ENCODE assay signal across 10 cellular contexts in genomic region chr15:41881925-41882688, GRCh38. TPM values are rescaled to one million over a fixed set of nuclear protein-coding genes. Genes with fewer than 3 reads are reported as not detected.
DNase-seq lines count a peak whose midpoint lies in the region; ATAC-seq and TF ChIP-seq lines count a peak whose summit lies in the region.
"Had no signal": no experiment of that assay in that cellular context is flagged by ENCODE, and none has a peak within 500 bp of the region (broad histone marks: within the 10 kb centered on the region; RNA-seq: fewer than 3 reads in every experiment).

No MANE protein-coding gene starts in this region.

- no peak overlapping the region for H2AFZ ChIP-seq in smooth muscle cell (ENCODE audit: low read depth)

- H3F3A ChIP-seq in smooth muscle cell (ENCODE audit: low read depth): no peaks in the 10 kb centered on the region

- no peaks in the 10 kb centered on the region for H3K9me3 ChIP-seq in smooth muscle cell (replicated peaks; ENCODE audit: low read depth)

- intact Hi-C loops in head of caudate nucleus (cut with DNase I): no loop called here

- DNase-seq in NCI-H526 treated with DMSO at 0.1 percent for 48 hours (lab: John Stamatoyannopoulos, UW) (peak; percentile 31), chondrocyte (ENCODE audit: low spot score) (peak; percentile 81), islet precursor cell (peak; percentile 72), smooth muscle cell (lab: John Stamatoyannopoulos, UW; ENCODE audit: unreplicated experiment) (no peak), head of caudate nucleus (no peak)
- no peak for DNase-seq in activated CD4-positive, alpha-beta T cell treated with anti-CD3 and anti-CD28 coated beads, Interleukin-2, amount 50 U/mL, for 48 hours
- DNase-seq: activated B cell treated with CpG ODN at 0.5 μM for 24 hours, midbrain had no signal

- no peak overlapping the region for H3K27ac ChIP-seq in smooth muscle cell (ENCODE audit: low read depth)

- no peaks in the 10 kb centered on the region for H3K79me2 ChIP-seq in smooth muscle cell (ENCODE audit: low read depth)

- H3K4me1 Mint-ChIP-seq in chondrocyte (ENCODE audit: low read depth): peaks cover 4% of the 10 kb centered on the region

- H4K20me1 ChIP-seq in smooth muscle cell (ENCODE audit: low read depth): no peaks in the 10 kb centered on the region

- H3K9me3 Mint-ChIP-seq in chondrocyte (ENCODE audit: low read depth): no peaks in the 10 kb centered on the region
- H3K9me3 Mint-ChIP-seq: activated B cell treated with CpG ODN at 0.5 μM for 24 hours had no signal

- no peak overlapping the region for H3K4me3 Mint-ChIP-seq in chondrocyte (ENCODE audit: unreplicated experiment)
- H3K4me3 Mint-ChIP-seq: activated B cell treated with CpG ODN at 0.5 μM for 24 hours had no signal

- no peaks in the 10 kb centered on the region for H3K36me3 ChIP-seq in smooth muscle cell (ENCODE audit: low read depth)

- 3% methylated on average over 41 of the region's 81 CpGs for WGBS in smooth muscle cell (ENCODE audit: low lambda C conversion rate)

- H3K27me3 Mint-ChIP-seq in chondrocyte (ENCODE audit: low read depth): no peaks in the 10 kb centered on the region

- H3K4me1 ChIP-seq in smooth muscle cell (ENCODE audit: low read depth): peaks cover 9% of the 10 kb centered on the region

- TF ChIP-seq CTCF in chondrocyte (IDR thresholded peaks at IDR 0.05) (no peak), smooth muscle cell (IDR thresholded peaks at IDR 0.05; ENCODE audit: borderline replicate concordance, insufficient read depth, poor library complexity, severe bottlenecking) (no peak)

- peaks cover 36% of the 10 kb centered on the region for H3K27me3 ChIP-seq in smooth muscle cell (ENCODE audit: low read depth)

- peak overlapping the region; percentile 34 for H3K4me3 ChIP-seq in smooth muscle cell

- no peak overlapping the region for H3K27ac Mint-ChIP-seq in chondrocyte (ENCODE audit: unreplicated experiment)
- H3K27ac Mint-ChIP-seq: activated B cell treated with CpG ODN at 0.5 μM for 24 hours had no signal

- ATAC-seq in HG03565 (IDR thresholded peaks at IDR 0.05; ENCODE audit: unreplicated experiment) (no peak), HG02870 (IDR thresholded peaks at IDR 0.05; ENCODE audit: unreplicated experiment) (no peak)

- peaks cover 5% of the 10 kb centered on the region for H3K36me3 Mint-ChIP-seq in chondrocyte (ENCODE audit: low read depth)

- no peak overlapping the region for H3K9ac ChIP-seq in smooth muscle cell (ENCODE audit: low read depth)

- peak overlapping the region; percentile 84 for H3K4me2 ChIP-seq in smooth muscle cell

RNA-seq across cellular contexts. Expression of gene SPTBN5, which starts 11.7 kb away (rescaled TPM):
- total RNA-seq in chondrocyte (2.2 to 3.8 TPM (median 2.9 TPM) in 3 replicates), smooth muscle cell (0.04 and 0.13 TPM in 2 replicates)
- polyA plus RNA-seq in smooth muscle cell: 0.08 and 1.1 TPM in 2 replicates

RNA-seq across cellular contexts. Expression of gene PLA2G4B, which starts 43.5 kb away (rescaled TPM):
- total RNA-seq in chondrocyte (2.1 to 3.4 TPM (median 2.9 TPM) in 3 replicates), smooth muscle cell (0.85 and 4.2 TPM in 2 replicates)
- 2.2 and 9.5 TPM in 2 replicates for polyA plus RNA-seq in smooth muscle cell

RNA-seq across cellular contexts. Expression of gene JMJD7, which starts 54.2 kb away (rescaled TPM):
- total RNA-seq in chondrocyte: 4.9 to 5.4 TPM (median 5.2 TPM) in 3 replicates
- 5.0 TPM in 1 of 2 replicates, not detected in the other for total RNA-seq in smooth muscle cell
- 3.3 and 7.8 TPM in 2 replicates for polyA plus RNA-seq in smooth muscle cell

Comparison
In these comparisons a context has a peak if more than half of its experiments do, and no peak if none do; other contexts are left out.
1. DNase-seq: peak in NCI-H526 treated with DMSO at 0.1 percent for 48 hours (single experiment), chondrocyte (single experiment) and islet precursor cell (single experiment); none in smooth muscle cell (single experiment), head of caudate nucleus (0 of 42) and activated CD4-positive, alpha-beta T cell treated with anti-CD3 and anti-CD28 coated beads, Interleukin-2, amount 50 U/mL, for 48 hours (0 of 2).